8 cellular contexts compared by ENCODE assay signal in genomic region chr10:3068201-3068967, GRCh38. TPM values are rescaled to one million over a fixed set of nuclear protein-coding genes. Genes with fewer than 3 reads are reported as not detected.
DNase-seq lines count a peak whose midpoint lies in the region; ATAC-seq, FAIRE-seq and TF ChIP-seq lines count a peak whose summit lies in the region.

No MANE protein-coding gene starts in this region.

- peaks cover 23% of the 10 kb centered on the region for H3K27me3 ChIP-seq in lower lobe of right lung (ENCODE audit: low read depth)

- peak; percentile 13 for FAIRE-seq in GM12891 (lab: Jason Lieb, UNC)

- H3K9me3 ChIP-seq in HEK293 (ENCODE audit: control insufficient read depth, insufficient read depth, low read depth, low read length) (no peaks in the 10 kb centered on the region), lower lobe of right lung (no peaks in the 10 kb centered on the region)

- H3K4me1 ChIP-seq in HEK293 (ENCODE audit: control insufficient read depth, insufficient read depth, low read length) (peaks cover 5% of the 10 kb centered on the region), lower lobe of right lung (peaks cover 16% of the 10 kb centered on the region)

- H3K4me3 ChIP-seq in HEK293 (ENCODE audit: low read depth, low read length) (peak overlapping the region; percentile 77), lower lobe of right lung (peak overlapping the region; percentile 87)

- ATAC-seq in lower lobe of right lung: peak; percentile 72 to 75

- peak overlapping the region; percentile 81; the same call in 1 of the 2 replicates for H3K27ac ChIP-seq in HEK293 (ENCODE audit: extremely low read depth, low read depth, low read length)
- peak overlapping the region; percentile 62 for H3K27ac ChIP-seq in lower lobe of right lung

- intact Hi-C loops in lower lobe of right lung (cut with DNase I): no loop called here

- H3K36me3 ChIP-seq in HEK293 (ENCODE audit: control insufficient read depth in 2 of 2, insufficient read depth in 1 of 2, low read length in 2 of 2) (peaks cover 17 to 33% of the 10 kb centered on the region in 2 experiments), lower lobe of right lung (no peaks in the 10 kb centered on the region)

- CTCF ChIA-PET in HEK293 (lab: Yijun Ruan, JAX): interaction anchor here (0.6 to 0.7 kb wide), 4 partner anchors 20 to 499 kb away, joined by 3 read pairs; no protein-coding TSS in a partner anchor

- DNase-seq in GM12891 (ENCODE audit: insufficient read length, low spot score): peak; percentile 71
- DNase-seq in NCI-H1092 (lab: John Stamatoyannopoulos, UW): peak; percentile 31
- peak; percentile 34 for DNase-seq in activated CD4-positive, alpha-beta T cell treated with anti-CD3 and anti-CD28 coated beads, Interleukin-2, amount 50 U/mL, for 1 hour
- DNase-seq in dermis blood vessel endothelial cell: peak; percentile 76
- peak; percentile 74 for DNase-seq in lower lobe of right lung
- DNase-seq in stimulated activated CD4-positive, alpha-beta T cell treated with anti-CD3 and anti-CD28 coated beads, TNF-alpha, amount 100 ng/mL, for 4 hours (ENCODE audit: low read depth in 3 of 3): peak; percentile 52 to 63 (median 55)
- no peak for DNase-seq in NCI-H510A treated with DMSO at 0.1 percent for 48 hours (lab: John Stamatoyannopoulos, UW)

- POLR2A ChIA-PET in HEK293 (lab: Yijun Ruan, JAX): interaction anchor here (0.6 to 1.3 kb wide), 2 partner anchors 27 to 1834 kb away, joined by 4 to 8 read pairs; no protein-coding TSS in a partner anchor

- TF ChIP-seq CTCF in HEK293 (tag by site-specific recombination; IDR thresholded peaks at IDR 0.05) (peak; percentile 61), lower lobe of right lung (IDR thresholded peaks at IDR 0.05) (peak; percentile 38)

- TF ChIP-seq POLR2A in GM12891 (IDR thresholded peaks at IDR 0.05; ENCODE audit: low read depth, low read length): no peak

TF ChIP-seq in GM12891, 5 proteins besides CTCF, POLR2A, EP300 and RAD21:
- TF ChIP-seq SPI1 (IDR thresholded peaks at IDR 0.05; ENCODE audit: low read depth, low read length) (no peak; the same call in 1 of the 2 replicates), PAX5 (IDR thresholded peaks at IDR 0.05; ENCODE audit: insufficient read depth, low read length, severe bottlenecking) (no peak), POU2F2 (IDR thresholded peaks at IDR 0.05; ENCODE audit: low read depth, low read length) (no peak), POLR2AphosphoS5 (IDR thresholded peaks at IDR 0.05; ENCODE audit: low read depth, low read length) (no peak), TAF1 (IDR thresholded peaks at IDR 0.05; ENCODE audit: low read depth, low read length) (peak; percentile 36; the same call in 1 of the 2 replicates)

TF ChIP-seq in HEK293, 187 proteins besides CTCF, POLR2A, EP300 and RAD21 (continues in another document):
- peak; percentile 46; the same call in 1 of the 2 replicates for TF ChIP-seq ZNF341 (tag by site-specific recombination; IDR thresholded peaks at IDR 0.05; ENCODE audit: low read depth)
- TF ChIP-seq, protein P1, sequence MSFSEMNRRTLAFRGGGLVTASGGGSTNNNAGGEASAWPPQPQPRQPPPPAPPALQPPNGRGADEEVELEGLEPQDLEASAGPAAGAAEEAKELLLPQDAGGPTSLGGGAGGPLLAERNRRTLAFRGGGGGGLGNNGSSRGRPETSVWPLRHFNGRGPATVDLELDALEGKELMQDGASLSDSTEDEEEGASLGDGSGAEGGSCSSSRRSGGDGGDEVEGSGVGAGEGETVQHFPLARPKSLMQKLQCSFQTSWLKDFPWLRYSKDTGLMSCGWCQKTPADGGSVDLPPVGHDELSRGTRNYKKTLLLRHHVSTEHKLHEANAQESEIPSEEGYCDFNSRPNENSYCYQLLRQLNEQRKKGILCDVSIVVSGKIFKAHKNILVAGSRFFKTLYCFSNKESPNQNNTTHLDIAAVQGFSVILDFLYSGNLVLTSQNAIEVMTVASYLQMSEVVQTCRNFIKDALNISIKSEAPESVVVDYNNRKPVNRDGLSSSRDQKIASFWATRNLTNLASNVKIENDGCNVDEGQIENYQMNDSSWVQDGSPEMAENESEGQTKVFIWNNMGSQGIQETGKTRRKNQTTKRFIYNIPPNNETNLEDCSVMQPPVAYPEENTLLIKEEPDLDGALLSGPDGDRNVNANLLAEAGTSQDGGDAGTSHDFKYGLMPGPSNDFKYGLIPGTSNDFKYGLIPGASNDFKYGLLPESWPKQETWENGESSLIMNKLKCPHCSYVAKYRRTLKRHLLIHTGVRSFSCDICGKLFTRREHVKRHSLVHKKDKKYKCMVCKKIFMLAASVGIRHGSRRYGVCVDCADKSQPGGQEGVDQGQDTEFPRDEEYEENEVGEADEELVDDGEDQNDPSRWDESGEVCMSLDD (tag by site-specific recombination; IDR thresholded peaks at IDR 0.05): peak; percentile 50; the same call in 1 of the 2 replicates
- TF ChIP-seq, protein P2, sequence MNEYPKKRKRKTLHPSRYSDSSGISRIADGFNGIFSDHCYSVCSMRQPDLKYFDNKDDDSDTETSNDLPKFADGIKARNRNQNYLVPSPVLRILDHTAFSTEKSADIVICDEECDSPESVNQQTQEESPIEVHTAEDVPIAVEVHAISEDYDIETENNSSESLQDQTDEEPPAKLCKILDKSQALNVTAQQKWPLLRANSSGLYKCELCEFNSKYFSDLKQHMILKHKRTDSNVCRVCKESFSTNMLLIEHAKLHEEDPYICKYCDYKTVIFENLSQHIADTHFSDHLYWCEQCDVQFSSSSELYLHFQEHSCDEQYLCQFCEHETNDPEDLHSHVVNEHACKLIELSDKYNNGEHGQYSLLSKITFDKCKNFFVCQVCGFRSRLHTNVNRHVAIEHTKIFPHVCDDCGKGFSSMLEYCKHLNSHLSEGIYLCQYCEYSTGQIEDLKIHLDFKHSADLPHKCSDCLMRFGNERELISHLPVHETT (tag by site-specific recombination; IDR thresholded peaks at IDR 0.05): no peak
- peak; percentile 13; the same call in 1 of the 2 replicates for TF ChIP-seq IKZF3 (tag by site-specific recombination; IDR thresholded peaks at IDR 0.05)
- no peak for TF ChIP-seq ZSCAN30 (tag by site-specific recombination; IDR thresholded peaks at IDR 0.05)
- TF ChIP-seq ZNF394 (tag by site-specific recombination; IDR thresholded peaks at IDR 0.05; ENCODE audit: borderline replicate concordance): peak; percentile 20; the same call in 1 of the 2 replicates
- TF ChIP-seq GLIS1 (tag by site-specific recombination; IDR thresholded peaks at IDR 0.05): no peak
- peak; percentile 64 for TF ChIP-seq ZBTB20 (tag by site-specific recombination; IDR thresholded peaks at IDR 0.05)
- TF ChIP-seq ZFP69B (tag by site-specific recombination; IDR thresholded peaks at IDR 0.05): no peak; the same call in 1 of the 2 replicates
- peak; percentile 70 for TF ChIP-seq ZBTB8A (tag by site-specific recombination; IDR thresholded peaks at IDR 0.05)
- peak; percentile 14 for TF ChIP-seq GLIS2 (tag by site-specific recombination; IDR thresholded peaks at IDR 0.05)
- TF ChIP-seq, protein P3, sequence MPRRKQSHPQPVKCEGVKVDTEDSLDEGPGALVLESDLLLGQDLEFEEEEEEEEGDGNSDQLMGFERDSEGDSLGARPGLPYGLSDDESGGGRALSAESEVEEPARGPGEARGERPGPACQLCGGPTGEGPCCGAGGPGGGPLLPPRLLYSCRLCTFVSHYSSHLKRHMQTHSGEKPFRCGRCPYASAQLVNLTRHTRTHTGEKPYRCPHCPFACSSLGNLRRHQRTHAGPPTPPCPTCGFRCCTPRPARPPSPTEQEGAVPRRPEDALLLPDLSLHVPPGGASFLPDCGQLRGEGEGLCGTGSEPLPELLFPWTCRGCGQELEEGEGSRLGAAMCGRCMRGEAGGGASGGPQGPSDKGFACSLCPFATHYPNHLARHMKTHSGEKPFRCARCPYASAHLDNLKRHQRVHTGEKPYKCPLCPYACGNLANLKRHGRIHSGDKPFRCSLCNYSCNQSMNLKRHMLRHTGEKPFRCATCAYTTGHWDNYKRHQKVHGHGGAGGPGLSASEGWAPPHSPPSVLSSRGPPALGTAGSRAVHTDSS (tag by site-specific recombination; IDR thresholded peaks at IDR 0.05): no peak
- no peak for TF ChIP-seq ZNF169 (tag by site-specific recombination; IDR thresholded peaks at IDR 0.05)
- peak; percentile 100 for TF ChIP-seq ZXDB (tag by site-specific recombination; IDR thresholded peaks at IDR 0.05)
- peak; percentile 85 for TF ChIP-seq PRDM10 (tag by site-specific recombination; IDR thresholded peaks at IDR 0.05)
- peak; percentile 13; the same call in 1 of the 2 replicates for TF ChIP-seq SP7 (tag by site-specific recombination; IDR thresholded peaks at IDR 0.05)
- TF ChIP-seq EGR2 (tag by site-specific recombination; IDR thresholded peaks at IDR 0.05; ENCODE audit: low read depth): peak; percentile 23; the same call in 1 of the 2 replicates

RNA-seq across cellular contexts. Expression of gene PFKP, which starts 1.0 kb away (rescaled TPM):
- polyA plus RNA-seq in GM12891 (2012; ENCODE audit: low read depth, missing spikeins): 129 TPM
- total RNA-seq in dermis blood vessel endothelial cell (228 and 372 TPM in 2 replicates), lower lobe of right lung (23.5 TPM)
